Comparison of ENCODE assay signal across 18 cellular contexts in genomic region chr4:140863187-140863586, GRCh38.
"Had no signal": no experiment of that assay in that cellular context is flagged by ENCODE, and none has a peak within 500 bp of the region (broad histone marks: within the 10 kb centered on the region; RNA-seq: fewer than 3 reads in every experiment).

No MANE protein-coding gene starts in this region.

- H3K4me3 Mint-ChIP-seq: activated naive CD4-positive, alpha-beta T cell treated with anti-CD3 and anti-CD28 coated beads, Interleukin-2, amount 50 U/mL, for 24 hours; brain; natural killer cell treated with Interleukin-12 subunit alpha and Interleukin-12 subunit beta and Interleukin-15 and Interleukin-18, amount 100 ng/mL, for 72 hours had no signal

- H3K4me3 ChIP-seq: tibial artery, uterus had no signal

- H3K9me3 Mint-ChIP-seq: activated naive CD4-positive, alpha-beta T cell treated with anti-CD3 and anti-CD28 coated beads, Interleukin-2, amount 50 U/mL, for 24 hours; brain; immature natural killer cell; natural killer cell treated with Interleukin-12 subunit alpha and Interleukin-12 subunit beta and Interleukin-15 and Interleukin-18, amount 100 ng/mL, for 72 hours had no signal

- H3K36me3 ChIP-seq: uterus had no signal

- H3K36me3 Mint-ChIP-seq: activated naive CD4-positive, alpha-beta T cell treated with anti-CD3 and anti-CD28 coated beads, Interleukin-2, amount 50 U/mL, for 24 hours; immature natural killer cell; natural killer cell treated with Interleukin-12 subunit alpha and Interleukin-12 subunit beta and Interleukin-15 and Interleukin-18, amount 100 ng/mL, for 72 hours had no signal

- ATAC-seq: activated CD4-positive, CD25-positive, alpha-beta regulatory T cell treated with anti-CD3 and anti-CD28 coated beads, Interleukin-2, amount 50 U/mL, for 24 hours; natural killer cell treated with Interleukin-12 subunit alpha and Interleukin-12 subunit beta and Interleukin-15 and Interleukin-18, amount 100 ng/mL, for 72 hours had no signal

- H3K27ac Mint-ChIP-seq: activated naive CD4-positive, alpha-beta T cell treated with anti-CD3 and anti-CD28 coated beads, Interleukin-2, amount 50 U/mL, for 24 hours; brain; immature natural killer cell; natural killer cell treated with Interleukin-12 subunit alpha and Interleukin-12 subunit beta and Interleukin-15 and Interleukin-18, amount 100 ng/mL, for 72 hours had no signal

- DNase-seq: activated CD4-positive, alpha-beta T cell treated with anti-CD3 and anti-CD28 coated beads, Interleukin-2, amount 50 U/mL, for 4 hours; activated effector memory CD4-positive, alpha-beta T cell treated with Interleukin-2 at 50 U/mL for 16 hours; amygdala; central memory CD4-positive, alpha-beta T cell; cortex of kidney; effector CD8-positive, alpha-beta T cell; foreskin melanocyte; head of caudate nucleus; immature natural killer cell; posterior cingulate gyrus; stimulated activated CD4-positive, alpha-beta T cell treated with anti-CD3 and anti-CD28 coated beads, Interleukin-4, amount 100 ng/mL, for 1 hour; stimulated activated naive CD4-positive, alpha-beta T cell; tibial artery; uterus had no signal

- H3K27me3 ChIP-seq: tibial artery, uterus had no signal

- H3K4me1 ChIP-seq: tibial artery, uterus had no signal

- H3K27ac ChIP-seq: tibial artery, uterus had no signal

- H3K9me3 ChIP-seq: tibial artery, uterus had no signal

- H3K4me1 Mint-ChIP-seq: activated naive CD4-positive, alpha-beta T cell treated with anti-CD3 and anti-CD28 coated beads, Interleukin-2, amount 50 U/mL, for 24 hours had no signal
